In genomic region chr2:74197983-74198460, GRCh38 we compare ENCODE assay signal across 8 cellular contexts. TPM values are rescaled to one million over a fixed set of nuclear protein-coding genes. Genes with fewer than 3 reads are reported as not detected.
DNase-seq lines count a peak whose midpoint lies in the region; ATAC-seq and TF ChIP-seq lines count a peak whose summit lies in the region.

No MANE protein-coding gene starts in this region.

- DNase-seq in CD14-positive monocyte (ENCODE audit: low spot score), result no peak
- DNase-seq in MG63, result no peak
- DNase-seq in coronary artery (ENCODE audit: low spot score), result no peak
- no peak for DNase-seq in NOMO-1 treated with DMSO at 0.1 percent for 48 hours (lab: John Stamatoyannopoulos, UW; ENCODE audit: unreplicated experiment)
- no peak for DNase-seq in activated gamma-delta T cell treated with Interleukin-2 at 50 U/mL for 16 hours
- no peak for DNase-seq in G401 (ENCODE audit: low spot score)

- peaks cover 0 to 5% (median 0%) of the 10 kb centered on the region in 7 donors for H3K9me3 Mint-ChIP-seq in CD14-positive monocyte
- H3K9me3 Mint-ChIP-seq in nephron, result no peaks in the 10 kb centered on the region

- H3K4me3 ChIP-seq in MG63 (peak overlapping the region; percentile 100), coronary artery (peak overlapping the region; percentile 76)

- peaks cover 35% of the 10 kb centered on the region for H3K4me1 Mint-ChIP-seq in CD14-positive monocyte
- peaks cover 35% of the 10 kb centered on the region for H3K4me1 Mint-ChIP-seq in nephron

- H3K9me3 ChIP-seq in MG63, result no peaks in the 10 kb centered on the region

- H3K36me3 Mint-ChIP-seq in CD14-positive monocyte (peaks cover 4 to 17% of the 10 kb centered on the region in 2 donors), nephron (ENCODE audit: low read depth) (no peaks in the 10 kb centered on the region)

- H3K27ac ChIP-seq in coronary artery, result peak overlapping the region; percentile 94 to 95

- no peak for TF ChIP-seq CTCF in CD14-positive monocyte (IDR thresholded peaks at IDR 0.05)
- TF ChIP-seq CTCF in coronary artery (IDR thresholded peaks at IDR 0.05), result no peak
- TF ChIP-seq CTCF in nephron (IDR thresholded peaks at IDR 0.05; ENCODE audit: unreplicated experiment in 3 of 3), result no peak

- intact Hi-C loops in CD14-positive monocyte (cut with micrococcal nuclease), result loop anchor here in 1 of 2 donors (2.0 to 10.0 kb wide), 3 partner anchors 17 to 273 kb away; partner anchors contain the start of gene DGUOK

- H3K36me3 ChIP-seq in MG63, result peaks cover 35% of the 10 kb centered on the region

- H3K27ac Mint-ChIP-seq in CD14-positive monocyte (peak overlapping the region; percentile 96 to 98 (median 97)), nephron (peak overlapping the region; percentile 92 to 98 (median 96))

- H3K27me3 Mint-ChIP-seq in CD14-positive monocyte (ENCODE audit: low read depth in 3 of 3), result peaks cover 0 to 5% (median 1%) of the 10 kb centered on the region in 3 donors
- peaks cover 10% of the 10 kb centered on the region for H3K27me3 Mint-ChIP-seq in nephron (ENCODE audit: low read depth)

- in situ Hi-C loops in G401 (cut with HindIII; ENCODE audit: low sequenced_read_pairs), result no loop called here

- no peak for ATAC-seq in GM21619 (IDR thresholded peaks at IDR 0.05; ENCODE audit: unreplicated experiment)

- H3K27me3 ChIP-seq in MG63, result no peaks in the 10 kb centered on the region

- peak overlapping the region; percentile 92 to 100 for H3K4me3 Mint-ChIP-seq in CD14-positive monocyte
- H3K4me3 Mint-ChIP-seq in nephron, result peak overlapping the region; percentile 94 to 97 (median 95)

RNA-seq across cellular contexts. Expression of gene MTHFD2, which starts 0.4 kb away (rescaled TPM):
- 10 to 100 TPM; 24.1 to 39.4 TPM for polyA plus RNA-seq in CD14-positive monocyte
- 445 and 448 TPM in 2 replicates for total RNA-seq in MG63 (2014; rRNA removed; shearing (Covaris generic); ENCODE audit: low replicate concordance)
- 133 and 221 TPM in 2 replicates for total RNA-seq in G401 (2014; rRNA removed; shearing (Covaris generic))

RNA-seq across cellular contexts. Expression of gene MOB1A, which starts 19.3 kb away (rescaled TPM):
- 100 to 1,000 TPM; 285 to 367 TPM for polyA plus RNA-seq in CD14-positive monocyte
- total RNA-seq in MG63 (2014; rRNA removed; shearing (Covaris generic); ENCODE audit: low replicate concordance), result 95.6 and 187 TPM in 2 replicates
- total RNA-seq in G401 (2014; rRNA removed; shearing (Covaris generic)), result 74.5 and 107 TPM in 2 replicates

RNA-seq across cellular contexts. Expression of gene BOLA3, which starts 50.3 kb away (rescaled TPM):
- polyA plus RNA-seq in CD14-positive monocyte, result 1 to 10 TPM; 7.7 to 8.0 TPM
- 132 and 206 TPM in 2 replicates for total RNA-seq in MG63 (2014; rRNA removed; shearing (Covaris generic); ENCODE audit: low replicate concordance)
- 121 and 145 TPM in 2 replicates for total RNA-seq in G401 (2014; rRNA removed; shearing (Covaris generic))
